28 cellular contexts compared by ENCODE assay signal in the genomic region with DNA sequence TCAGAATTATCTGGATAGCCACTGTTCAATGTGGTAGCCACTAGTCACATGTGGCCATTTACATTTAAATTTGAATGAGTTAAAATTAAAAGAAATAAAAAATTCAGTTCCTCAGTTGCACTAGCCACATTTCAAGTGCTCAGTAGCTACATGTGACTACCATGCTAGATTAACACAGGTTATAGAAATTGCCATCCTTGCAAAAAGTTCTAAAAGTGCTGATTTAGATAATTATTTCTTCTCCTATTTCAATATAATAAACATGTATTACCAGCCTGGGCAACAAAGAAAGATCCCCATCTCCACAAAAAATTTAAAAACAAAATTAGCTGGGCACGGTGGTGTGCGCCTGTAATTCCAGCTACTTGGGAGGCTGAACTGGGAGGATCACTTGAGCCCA.
"Had no signal": no experiment of that assay in that cellular context is flagged by ENCODE, and none has a peak within 500 bp of the region (broad histone marks: within the 10 kb centered on the region; RNA-seq: fewer than 3 reads in every experiment).

No MANE protein-coding gene starts in this region.

- FAIRE-seq: endometrium, endothelial cell of umbilical vein, frontal cortex had no signal

- H3K4me3 ChIP-seq: colonic mucosa, coronary artery, dorsolateral prefrontal cortex, esophagus muscularis mucosa, esophagus squamous epithelium, gastrocnemius medialis, gastroesophageal sphincter, heart left ventricle, heart right ventricle, hepatocyte had no signal

- H3K9me3 ChIP-seq: colonic mucosa, esophagus muscularis mucosa, esophagus squamous epithelium, gastrocnemius medialis, gastroesophageal sphincter, heart left ventricle, heart right ventricle had no signal

- H3K36me3 ChIP-seq: colonic mucosa, esophagus muscularis mucosa, esophagus squamous epithelium, gastrocnemius medialis, gastroesophageal sphincter, heart left ventricle, heart right ventricle had no signal

- H3K27ac ChIP-seq: colonic mucosa, coronary artery, dorsolateral prefrontal cortex, epithelial cell of prostate, esophagus muscularis mucosa, esophagus squamous epithelium, foreskin keratinocyte, gastrocnemius medialis, gastroesophageal sphincter, heart left ventricle, heart right ventricle, hepatocyte had no signal

- DNase-seq: colonic mucosa; cortex of kidney; dermis blood vessel endothelial cell; dorsolateral prefrontal cortex; effector CD4-positive, alpha-beta T cell; effector CD8-positive, alpha-beta T cell; effector memory CD4-positive, alpha-beta T cell; effector memory CD8-positive, alpha-beta T cell; endodermal cell; erythroblast; esophagus squamous epithelium; foreskin fibroblast; foreskin keratinocyte; foreskin melanocyte; gastrocnemius medialis; glutamatergic neuron; head of caudate nucleus; heart left ventricle; heart right ventricle had no signal

- H3K4me2 ChIP-seq: hepatocyte had no signal

- ATAC-seq: effector memory CD8-positive, alpha-beta T cell; esophagus mucosa; foreskin keratinocyte; gastrocnemius medialis; gastroesophageal sphincter; heart left ventricle; heart right ventricle had no signal

- H3K79me2 ChIP-seq: hepatocyte had no signal

- H3K4me1 ChIP-seq: colonic mucosa, esophagus muscularis mucosa, esophagus squamous epithelium, foreskin keratinocyte, gastrocnemius medialis, gastroesophageal sphincter, heart left ventricle, heart right ventricle had no signal

- H3K27me3 ChIP-seq: colonic mucosa, esophagus muscularis mucosa, esophagus squamous epithelium, foreskin keratinocyte, gastrocnemius medialis, gastroesophageal sphincter, heart left ventricle, heart right ventricle, hepatocyte had no signal

- H2AFZ ChIP-seq: hepatocyte had no signal
